Comparison of ENCODE assay signal across 1 cellular context in the genomic region with DNA sequence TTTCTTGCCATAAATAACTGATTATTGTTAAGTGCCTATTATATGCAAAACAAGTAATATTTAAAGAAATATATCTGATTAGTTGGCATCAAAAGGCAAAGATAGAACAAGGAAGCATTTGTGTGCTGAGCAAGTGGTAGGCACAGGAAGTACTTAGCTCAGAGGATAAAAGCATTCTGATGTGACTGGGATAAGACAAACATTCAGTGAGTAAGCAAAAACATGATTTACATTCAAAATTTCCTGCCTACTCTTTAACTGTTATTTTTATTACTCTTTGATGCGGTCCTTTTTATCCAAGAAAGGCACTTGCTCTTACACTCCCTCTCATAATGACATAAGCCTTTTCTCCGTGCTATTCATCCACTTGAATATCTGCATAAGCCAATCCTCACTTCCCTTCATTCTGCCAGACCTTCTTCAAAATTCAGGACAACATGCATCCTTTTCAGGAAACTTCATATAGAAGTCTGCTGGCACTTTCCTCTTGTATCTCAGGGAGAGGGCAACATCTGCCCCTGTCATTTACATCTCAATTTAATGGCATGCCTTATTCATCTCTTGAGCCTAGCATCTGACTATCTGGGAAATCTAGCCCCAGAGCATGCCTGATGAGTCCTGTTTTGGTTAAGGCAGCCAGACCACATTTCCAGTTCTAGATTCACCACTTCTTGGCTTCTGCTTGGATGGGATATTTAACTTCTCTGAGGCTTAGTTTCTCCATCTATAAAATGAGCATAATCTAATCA.
TF ChIP-seq lines count a peak whose summit lies in the region.

No MANE protein-coding gene starts in this region.

TF ChIP-seq in GM23338, 12 proteins besides CTCF, POLR2A, EP300 and RAD21 (continued from another document):
- TF ChIP-seq POLR2AphosphoS5 (IDR thresholded peaks at IDR 0.05; ENCODE audit: low read depth) = no peak
